Comparison of ENCODE assay signal across 8 cellular contexts in the genomic region with DNA sequence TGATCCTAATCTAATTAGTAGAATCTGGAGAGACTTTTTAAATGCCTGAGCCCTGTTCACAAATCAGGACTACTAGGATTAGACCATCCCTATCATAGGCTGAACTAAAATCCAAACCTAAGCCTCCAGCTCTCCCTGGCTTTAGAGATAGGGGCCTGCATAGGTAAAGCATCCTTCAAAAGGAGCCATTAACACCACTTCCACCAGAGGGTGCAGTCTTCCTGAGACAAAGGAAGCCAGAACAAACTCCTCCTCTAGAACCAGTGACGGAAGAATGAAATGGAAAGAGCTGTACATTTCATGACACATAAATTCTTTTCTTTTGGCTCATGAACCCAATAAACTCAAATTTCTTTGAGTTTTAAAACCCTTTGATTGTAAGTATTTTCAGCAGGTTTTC.
DNase-seq lines count a peak whose midpoint lies in the region; ATAC-seq and TF ChIP-seq lines count a peak whose summit lies in the region.

No MANE protein-coding gene starts in this region.

- peak; percentile 62 for ATAC-seq in GM21619 (IDR thresholded peaks at IDR 0.05; ENCODE audit: unreplicated experiment)
- no peak for ATAC-seq in esophagus mucosa

- no peak overlapping the region for H3K27ac Mint-ChIP-seq in endothelial cell (ENCODE audit: unreplicated experiment)

- H3K9me3 Mint-ChIP-seq in endothelial cell (ENCODE audit: unreplicated experiment) = no peaks in the 10 kb centered on the region

- H3K4me3 ChIP-seq in Jurkat, Clone E6-1 (ENCODE audit: low read length) = no peak overlapping the region
- H3K4me3 ChIP-seq in skeletal muscle cell (ENCODE audit: low read depth, low read length) = no peak overlapping the region

- no peaks in the 10 kb centered on the region for H3K4me1 Mint-ChIP-seq in endothelial cell (ENCODE audit: unreplicated experiment)

- TF ChIP-seq CTCF in endothelial cell (IDR thresholded peaks at IDR 0.05; ENCODE audit: unreplicated experiment) = peak; percentile 68

- H3K27me3 Mint-ChIP-seq in endothelial cell (ENCODE audit: unreplicated experiment) = no peaks in the 10 kb centered on the region

- no peak overlapping the region for H3K4me3 Mint-ChIP-seq in endothelial cell (ENCODE audit: unreplicated experiment)

- no peaks in the 10 kb centered on the region for H3K36me3 Mint-ChIP-seq in endothelial cell (ENCODE audit: low read depth, unreplicated experiment)

- DNase-seq in DMS53 treated with DMSO at 0.1 percent for 48 hours (lab: John Stamatoyannopoulos, UW; ENCODE audit: unreplicated experiment) = peak; percentile 90
- DNase-seq in Jurkat, Clone E6-1 (ENCODE audit: low read depth, low spot score) = peak; percentile 58
- DNase-seq in NOMO-1 treated with dmso at 0.1 percent for 144 hours (lab: John Stamatoyannopoulos, UW; ENCODE audit: unreplicated experiment) = peak; percentile 1
- DNase-seq in endothelial cell (ENCODE audit: low spot score) = peak; percentile 68
- peak; percentile 5 for DNase-seq in skeletal muscle cell (ENCODE audit: low read depth)
- no peak for DNase-seq in activated effector memory CD4-positive, alpha-beta T cell treated with Interleukin-2 at 50 U/mL for 16 hours
